11 cellular contexts compared by ENCODE assay signal in the genomic region with DNA sequence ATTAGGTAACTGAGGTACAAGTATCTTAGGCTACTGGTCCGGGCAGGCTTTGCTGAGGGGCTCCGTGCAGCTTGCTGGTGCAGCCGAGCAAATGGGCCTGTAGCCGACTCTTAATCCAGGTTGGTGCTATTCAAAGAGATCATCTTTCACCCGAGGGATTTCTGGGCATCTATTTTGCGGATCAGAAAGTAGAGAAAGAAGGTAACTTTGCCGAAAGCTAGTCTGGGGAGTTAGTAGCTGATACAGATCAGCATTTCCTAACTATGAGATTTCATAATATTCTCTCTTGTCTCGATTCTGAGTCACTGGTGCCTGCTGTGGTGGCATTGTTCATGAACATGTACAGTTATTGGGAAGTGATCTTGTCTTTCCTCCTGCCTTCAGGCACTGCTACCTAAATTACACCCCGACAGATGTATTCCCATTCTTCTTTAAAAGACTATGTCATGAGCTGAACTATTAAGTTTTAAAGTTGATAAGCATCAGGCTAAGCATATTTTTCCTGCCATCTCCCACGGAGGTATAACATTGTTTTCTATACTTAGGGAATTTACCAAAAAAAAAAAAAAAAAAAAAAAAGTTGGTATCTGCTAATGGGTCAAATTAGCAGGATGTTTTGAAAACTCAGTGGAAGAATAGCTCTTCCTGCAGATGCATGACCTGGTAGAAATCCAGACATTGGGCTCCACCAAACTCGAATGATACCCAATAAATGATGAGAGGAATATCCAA. TPM values are rescaled to one million over a fixed set of nuclear protein-coding genes. Genes with fewer than 3 reads are reported as not detected.
A peak's percentile ranks its signal among the peaks of the same experiment; 100 is the strongest.
DNase-seq lines count a peak whose midpoint lies in the region; ATAC-seq and TF ChIP-seq lines count a peak whose summit lies in the region.
"Had no signal": no experiment of that assay in that cellular context is flagged by ENCODE, and none has a peak within 500 bp of the region (broad histone marks: within the 10 kb centered on the region; RNA-seq: fewer than 3 reads in every experiment).

No MANE protein-coding gene starts in this region.

- no peaks in the 10 kb centered on the region for H3K36me3 ChIP-seq in HEK293 (ENCODE audit: control insufficient read depth in 2 of 2, insufficient read depth in 1 of 2, low read length in 2 of 2)
- H3K36me3 ChIP-seq: SJSA1 had no signal

- H3K27ac ChIP-seq in HEK293 (ENCODE audit: extremely low read depth, low read depth, low read length) (peak overlapping the region; percentile 24; the same call in 1 of the 2 replicates), RWPE1 (peak overlapping the region; percentile 93)
- H3K27ac ChIP-seq: SJSA1 had no signal

- no peaks in the 10 kb centered on the region for H3K9me3 ChIP-seq in HEK293 (ENCODE audit: control insufficient read depth, insufficient read depth, low read depth, low read length)
- H3K9me3 ChIP-seq: SJSA1 had no signal

- DNase-seq in RWPE1 (ENCODE audit: low spot score) (peak; percentile 74), epithelial cell of esophagus (ENCODE audit: low read depth) (peak; percentile 91), sciatic nerve (ENCODE audit: low spot score) (no peak), T-cell (no peak)
- no peak for DNase-seq in stimulated activated CD4-positive, alpha-beta T cell treated with anti-CD3 and anti-CD28 coated beads, Interleukin-12 subunit alpha, Interleukin-12 subunit beta, amount 100 ng/mL, for 4 hours
- DNase-seq in activated T-cell treated with anti-CD3 and anti-CD28 coated beads, Interleukin-2, amount 50 U/mL, for 4 hours = no peak
- DNase-seq: glutamatergic neuron, naive B cell had no signal

- no peaks in the 10 kb centered on the region for H3K9me3 Mint-ChIP-seq in T-cell
- H3K9me3 Mint-ChIP-seq in activated T-cell treated with anti-CD3 and anti-CD28 coated beads, Interleukin-2, amount 50 U/mL, for 4 hours = no peaks in the 10 kb centered on the region
- H3K9me3 Mint-ChIP-seq: naive B cell had no signal

- TF ChIP-seq CTCF in HEK293 (tag by site-specific recombination; IDR thresholded peaks at IDR 0.05) (no peak), RWPE1 (conservative IDR thresholded peaks at IDR 0.05; ENCODE audit: low read depth) (no peak), epithelial cell of esophagus (IDR thresholded peaks at IDR 0.05; ENCODE audit: insufficient read depth, low read depth, low read length, missing control alignments) (no peak)

- peaks cover 22% of the 10 kb centered on the region for H3K4me1 ChIP-seq in HEK293 (ENCODE audit: control insufficient read depth, insufficient read depth, low read length)
- H3K4me1 ChIP-seq: SJSA1 had no signal

- no peaks in the 10 kb centered on the region for H3K36me3 Mint-ChIP-seq in T-cell
- H3K36me3 Mint-ChIP-seq in activated T-cell treated with anti-CD3 and anti-CD28 coated beads, Interleukin-2, amount 50 U/mL, for 4 hours (ENCODE audit: insufficient read depth) = no peaks in the 10 kb centered on the region
- H3K36me3 Mint-ChIP-seq: naive B cell had no signal

- H3K4me3 ChIP-seq in HEK293 (ENCODE audit: low read depth, low read length) (no peak overlapping the region), epithelial cell of esophagus (ENCODE audit: low read length) (peak overlapping the region; percentile 25)
- H3K4me3 ChIP-seq: SJSA1 had no signal

- POLR2A ChIA-PET in HEK293 (lab: Yijun Ruan, JAX) (interaction anchor here (0.6 to 1.8 kb wide), 3 partner anchors 57 to 102 kb away, joined by 5 read pairs; a partner anchor contains a TSS), RWPE1 (lab: Yijun Ruan, JAX; ENCODE audit: low non-redundant PET) (no interaction called here), T-cell (lab: Charles Lee) (interaction anchor here (0.6 to 0.7 kb wide), 3 partner anchors 40 to 615 kb away, joined by 5 to 9 read pairs (median 8); no protein-coding TSS in a partner anchor)

- intact Hi-C loops in sciatic nerve (cut with DNase I) = no loop called here

- no peaks in the 10 kb centered on the region for H3K4me1 Mint-ChIP-seq in T-cell
- H3K4me1 Mint-ChIP-seq in activated T-cell treated with anti-CD3 and anti-CD28 coated beads, Interleukin-2, amount 50 U/mL, for 4 hours (ENCODE audit: low read depth) = no peaks in the 10 kb centered on the region
- H3K4me1 Mint-ChIP-seq: naive B cell had no signal

- no peaks in the 10 kb centered on the region for H3K27me3 Mint-ChIP-seq in T-cell
- H3K27me3 Mint-ChIP-seq in activated T-cell treated with anti-CD3 and anti-CD28 coated beads, Interleukin-2, amount 50 U/mL, for 4 hours (ENCODE audit: low read depth) = no peaks in the 10 kb centered on the region

- ATAC-seq in sciatic nerve (peak; percentile 78), HG02973 (IDR thresholded peaks at IDR 0.05; ENCODE audit: unreplicated experiment) (no peak), T-cell (replicated peaks in 1 of 4) (no peak)
- ATAC-seq in activated T-cell treated with anti-CD3 and anti-CD28 coated beads, Interleukin-2, amount 50 U/mL, for 4 hours = no peak

- H3K4me3 Mint-ChIP-seq in T-cell = no peak overlapping the region
- no peak overlapping the region for H3K4me3 Mint-ChIP-seq in activated T-cell treated with anti-CD3 and anti-CD28 coated beads, Interleukin-2, amount 50 U/mL, for 4 hours
- H3K4me3 Mint-ChIP-seq: naive B cell had no signal

- H3K27ac Mint-ChIP-seq in T-cell = no peak overlapping the region
- H3K27ac Mint-ChIP-seq: naive B cell had no signal

- CTCF ChIA-PET in HEK293 (lab: Yijun Ruan, JAX) (interaction anchor here (0.6 to 0.9 kb wide), 3 partner anchors 20 to 198 kb away, joined by 3 to 6 read pairs (median 4); no protein-coding TSS in a partner anchor), RWPE1 (lab: Yijun Ruan, JAX) (no interaction called here), T-cell (lab: Charles Lee) (interaction anchor here (0.6 to 0.7 kb wide), 3 partner anchors 147 to 439 kb away, joined by 3 to 13 read pairs (median 3); no protein-coding TSS in a partner anchor)

TF ChIP-seq in HEK293, 187 proteins besides CTCF, POLR2A, EP300 and RAD21 (continues in another document):
- peak; percentile 74 for TF ChIP-seq OSR2 (tag by site-specific recombination; IDR thresholded peaks at IDR 0.05)
- peak; percentile 61 for TF ChIP-seq PRDM1 (tag by site-specific recombination; IDR thresholded peaks at IDR 0.05)
- TF ChIP-seq MZF1 (tag by site-specific recombination; IDR thresholded peaks at IDR 0.05; ENCODE audit: borderline replicate concordance) = peak; percentile 83; the same call in 1 of the 2 replicates
- TF ChIP-seq ZBTB48 (tag by site-specific recombination; IDR thresholded peaks at IDR 0.05) = no peak
- peak; percentile 43; the same call in 1 of the 2 replicates for TF ChIP-seq ZNF184 (tag by site-specific recombination; IDR thresholded peaks at IDR 0.05)
- 0 out of 2 replicates have a peak, but pooled peaks have one; percentile 34 for TF ChIP-seq ZNF561 (tag by site-specific recombination; IDR thresholded peaks at IDR 0.05; ENCODE audit: borderline replicate concordance)
- no peak for TF ChIP-seq ZNF350 (tag by site-specific recombination; IDR thresholded peaks at IDR 0.05)
- TF ChIP-seq ZNF394 (tag by site-specific recombination; IDR thresholded peaks at IDR 0.05; ENCODE audit: borderline replicate concordance) = peak; percentile 22; the same call in 1 of the 2 replicates
- TF ChIP-seq IKZF3 (tag by site-specific recombination; IDR thresholded peaks at IDR 0.05) = peak; percentile 54
- TF ChIP-seq ZNF175 (tag by site-specific recombination; IDR thresholded peaks at IDR 0.05) = no peak
- TF ChIP-seq, protein P1, sequence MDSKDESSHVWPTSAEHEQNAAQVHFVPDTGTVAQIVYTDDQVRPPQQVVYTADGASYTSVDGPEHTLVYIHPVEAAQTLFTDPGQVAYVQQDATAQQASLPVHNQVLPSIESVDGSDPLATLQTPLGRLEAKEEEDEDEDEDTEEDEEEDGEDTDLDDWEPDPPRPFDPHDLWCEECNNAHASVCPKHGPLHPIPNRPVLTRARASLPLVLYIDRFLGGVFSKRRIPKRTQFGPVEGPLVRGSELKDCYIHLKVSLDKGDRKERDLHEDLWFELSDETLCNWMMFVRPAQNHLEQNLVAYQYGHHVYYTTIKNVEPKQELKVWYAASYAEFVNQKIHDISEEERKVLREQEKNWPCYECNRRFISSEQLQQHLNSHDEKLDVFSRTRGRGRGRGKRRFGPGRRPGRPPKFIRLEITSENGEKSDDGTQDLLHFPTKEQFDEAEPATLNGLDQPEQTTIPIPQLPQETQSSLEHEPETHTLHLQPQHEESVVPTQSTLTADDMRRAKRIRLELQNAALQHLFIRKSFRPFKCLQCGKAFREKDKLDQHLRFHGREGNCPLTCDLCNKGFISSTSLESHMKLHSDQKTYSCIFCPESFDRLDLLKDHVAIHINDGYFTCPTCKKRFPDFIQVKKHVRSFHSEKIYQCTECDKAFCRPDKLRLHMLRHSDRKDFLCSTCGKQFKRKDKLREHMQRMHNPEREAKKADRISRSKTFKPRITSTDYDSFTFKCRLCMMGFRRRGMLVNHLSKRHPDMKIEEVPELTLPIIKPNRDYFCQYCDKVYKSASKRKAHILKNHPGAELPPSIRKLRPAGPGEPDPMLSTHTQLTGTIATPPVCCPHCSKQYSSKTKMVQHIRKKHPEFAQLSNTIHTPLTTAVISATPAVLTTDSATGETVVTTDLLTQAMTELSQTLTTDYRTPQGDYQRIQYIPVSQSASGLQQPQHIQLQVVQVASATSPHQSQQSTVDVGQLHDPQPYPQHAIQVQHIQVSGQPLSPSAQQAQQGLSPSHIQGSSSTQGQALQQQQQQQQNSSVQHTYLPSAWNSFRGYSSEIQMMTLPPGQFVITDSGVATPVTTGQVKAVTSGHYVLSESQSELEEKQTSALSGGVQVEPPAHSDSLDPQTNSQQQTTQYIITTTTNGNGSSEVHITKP (tag by site-specific recombination; IDR thresholded peaks at IDR 0.05) = 0 out of 2 replicates have a peak, but pooled peaks have one; percentile 20

RNA-seq across cellular contexts. Expression of a gene that starts 57.1 kb away (rescaled TPM):
- 143 TPM for total RNA-seq in sciatic nerve
- total RNA-seq in T-cell = 10 to 100 TPM in 1 of 5 donors, 1 to 10 TPM in 4; 5.1 to 10.1 (median 7.1) TPM
- total RNA-seq in activated T-cell treated with anti-CD3 and anti-CD28 coated beads, Interleukin-2, amount 50 U/mL, for 4 hours = 1 to 10 TPM; 2.7 to 6.9 (median 5.8) TPM

Comparison
In these comparisons a context has a peak if more than half of its experiments do, and no peak if none do; other contexts are left out.
1. DNase-seq: peak in RWPE1 (single experiment) and epithelial cell of esophagus (single experiment); none in sciatic nerve (single experiment), stimulated activated CD4-positive, alpha-beta T cell treated with anti-CD3 and anti-CD28 coated beads, Interleukin-12 subunit alpha, Interleukin-12 subunit beta, amount 100 ng/mL, for 4 hours (single experiment), T-cell (0 of 34) and activated T-cell treated with anti-CD3 and anti-CD28 coated beads, Interleukin-2, amount 50 U/mL, for 4 hours (single experiment).
2. RNA of a gene that starts 57.1 kb away (total RNA-seq): 143 TPM in sciatic nerve (single experiment); 5.1 to 10.1 TPM in T-cell and 2.7 to 6.9 TPM in activated T-cell treated with anti-CD3 and anti-CD28 coated beads, Interleukin-2, amount 50 U/mL, for 4 hours; every median in the first group is over 10 times any median in the second.